Comparison of ENCODE assay signal across 1 cellular context in the genomic region with DNA sequence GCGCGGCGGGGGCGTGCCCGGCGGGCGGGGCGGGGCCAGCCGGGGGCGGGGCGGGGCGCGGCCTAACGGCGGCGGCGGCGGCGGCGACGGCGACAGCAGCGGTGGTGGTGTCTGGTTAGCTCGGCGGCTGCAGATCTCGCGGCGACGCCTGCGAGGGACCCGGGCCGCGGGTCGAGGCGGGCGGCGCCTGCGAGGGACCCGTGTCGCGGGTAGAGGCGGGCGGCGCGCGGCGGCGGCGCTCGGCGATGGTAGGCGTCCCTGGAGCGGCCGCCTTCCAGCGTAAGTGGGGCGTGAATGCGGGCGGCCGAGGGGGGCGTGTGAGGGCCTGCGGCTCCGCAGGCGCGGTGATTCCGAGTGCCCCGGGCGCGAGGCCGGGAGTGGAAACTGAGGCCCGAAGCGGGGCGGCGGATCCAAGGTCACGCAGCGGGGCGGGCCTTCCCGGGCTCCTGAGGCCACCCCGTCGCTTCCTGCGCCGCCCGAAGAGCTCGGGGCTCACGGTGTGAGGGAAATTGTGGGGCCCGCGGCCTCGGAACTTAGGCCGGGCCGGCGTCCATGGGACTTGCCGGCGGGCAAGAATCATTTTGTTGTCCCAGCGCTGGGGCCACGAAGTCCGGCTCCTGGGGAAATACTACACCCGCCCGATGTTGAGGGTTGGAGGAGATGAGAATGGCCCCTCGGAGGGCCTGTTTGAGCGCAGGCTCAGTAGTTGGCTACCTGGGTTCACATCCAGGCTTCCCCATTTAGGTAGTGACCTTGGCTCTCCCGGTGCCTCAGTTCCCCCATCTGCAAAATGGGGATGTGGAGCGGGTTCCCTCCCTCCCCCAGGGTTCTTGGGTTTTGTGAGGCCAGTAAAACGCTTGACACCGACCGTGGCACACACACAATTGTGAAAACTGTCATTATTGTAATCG.
TF ChIP-seq lines count a peak whose summit lies in the region.

Gene CBFA2T2 (plus strand): TSS at position 74 of the 911 bp plus-strand sequence. CDS start 172 bp downstream, at position 246.

TF ChIP-seq in HEK293, 187 proteins besides CTCF, POLR2A, EP300 and RAD21 (continued from another document):
- TF ChIP-seq PRDM10 (tag by site-specific recombination; IDR thresholded peaks at IDR 0.05) (no peak; the same call in 1 of the 2 replicates), ZNF37A (tag by site-specific recombination; IDR thresholded peaks at IDR 0.05) (no peak), KLF8 (tag by site-specific recombination; IDR thresholded peaks at IDR 0.05) (peak; percentile 36; the same call in 1 of the 2 replicates), ZNF791 (tag by site-specific recombination; IDR thresholded peaks at IDR 0.05) (no peak), ZNF596 (tag by site-specific recombination; IDR thresholded peaks at IDR 0.05) (no peak), IKZF3 (tag by site-specific recombination; IDR thresholded peaks at IDR 0.05) (0 out of 2 replicates have a peak, but pooled peaks have one; percentile 11), ZNF138 (tag by site-specific recombination; IDR thresholded peaks at IDR 0.05; ENCODE audit: borderline replicate concordance) (no peak), ZBTB8A (tag by site-specific recombination; IDR thresholded peaks at IDR 0.05) (peak; percentile 82), ZNF221 (tag by site-specific recombination; IDR thresholded peaks at IDR 0.05; ENCODE audit: borderline replicate concordance) (no peak), PRDM6 (tag by site-specific recombination; IDR thresholded peaks at IDR 0.05) (no peak), REPIN1 (tag by site-specific recombination; IDR thresholded peaks at IDR 0.05; ENCODE audit: low read depth) (no peak; the same call in 1 of the 2 replicates), ZNF10 (tag by site-specific recombination; IDR thresholded peaks at IDR 0.05) (no peak), ZNF18 (tag by site-specific recombination; IDR thresholded peaks at IDR 0.05) (no peak), ZNF335 (tag by site-specific recombination; conservative IDR thresholded peaks at IDR 0.05) (peak; percentile 93), ZNF433 (tag by site-specific recombination; IDR thresholded peaks at IDR 0.05; ENCODE audit: low read depth) (no peak), ZNF24 (tag by site-specific recombination; IDR thresholded peaks at IDR 0.05) (no peak), ZNF366 (tag by site-specific recombination; conservative IDR thresholded peaks at IDR 0.05) (no peak), ZFP3 (tag by site-specific recombination; IDR thresholded peaks at IDR 0.05; ENCODE audit: low read depth) (no peak), ZNF629 (tag by site-specific recombination; IDR thresholded peaks at IDR 0.05) (0 out of 2 replicates have a peak, but pooled peaks have one; percentile 28)
- TF ChIP-seq, protein P1, sequence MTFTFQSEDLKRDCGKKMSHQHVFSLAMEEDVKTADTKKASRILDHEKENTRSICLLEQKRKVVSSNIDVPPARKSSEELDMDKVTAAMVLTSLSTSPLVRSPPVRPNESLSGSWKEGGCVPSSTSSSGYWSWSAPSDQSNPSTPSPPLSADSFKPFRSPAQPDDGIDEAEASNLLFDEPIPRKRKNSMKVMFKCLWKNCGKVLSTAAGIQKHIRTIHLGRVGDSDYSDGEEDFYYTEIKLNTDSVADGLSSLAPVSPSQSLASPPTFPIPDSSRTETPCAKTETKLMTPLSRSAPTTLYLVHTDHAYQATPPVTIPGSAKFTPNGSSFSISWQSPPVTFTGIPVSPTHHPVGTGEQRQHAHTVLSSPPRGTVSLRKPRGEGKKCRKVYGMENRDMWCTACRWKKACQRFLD (tag by site-specific recombination; IDR thresholded peaks at IDR 0.05), result no peak
- TF ChIP-seq, protein P2, sequence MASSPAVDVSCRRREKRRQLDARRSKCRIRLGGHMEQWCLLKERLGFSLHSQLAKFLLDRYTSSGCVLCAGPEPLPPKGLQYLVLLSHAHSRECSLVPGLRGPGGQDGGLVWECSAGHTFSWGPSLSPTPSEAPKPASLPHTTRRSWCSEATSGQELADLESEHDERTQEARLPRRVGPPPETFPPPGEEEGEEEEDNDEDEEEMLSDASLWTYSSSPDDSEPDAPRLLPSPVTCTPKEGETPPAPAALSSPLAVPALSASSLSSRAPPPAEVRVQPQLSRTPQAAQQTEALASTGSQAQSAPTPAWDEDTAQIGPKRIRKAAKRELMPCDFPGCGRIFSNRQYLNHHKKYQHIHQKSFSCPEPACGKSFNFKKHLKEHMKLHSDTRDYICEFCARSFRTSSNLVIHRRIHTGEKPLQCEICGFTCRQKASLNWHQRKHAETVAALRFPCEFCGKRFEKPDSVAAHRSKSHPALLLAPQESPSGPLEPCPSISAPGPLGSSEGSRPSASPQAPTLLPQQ (tag by site-specific recombination; IDR thresholded peaks at IDR 0.05), result peak; percentile 86
- TF ChIP-seq, protein P3, sequence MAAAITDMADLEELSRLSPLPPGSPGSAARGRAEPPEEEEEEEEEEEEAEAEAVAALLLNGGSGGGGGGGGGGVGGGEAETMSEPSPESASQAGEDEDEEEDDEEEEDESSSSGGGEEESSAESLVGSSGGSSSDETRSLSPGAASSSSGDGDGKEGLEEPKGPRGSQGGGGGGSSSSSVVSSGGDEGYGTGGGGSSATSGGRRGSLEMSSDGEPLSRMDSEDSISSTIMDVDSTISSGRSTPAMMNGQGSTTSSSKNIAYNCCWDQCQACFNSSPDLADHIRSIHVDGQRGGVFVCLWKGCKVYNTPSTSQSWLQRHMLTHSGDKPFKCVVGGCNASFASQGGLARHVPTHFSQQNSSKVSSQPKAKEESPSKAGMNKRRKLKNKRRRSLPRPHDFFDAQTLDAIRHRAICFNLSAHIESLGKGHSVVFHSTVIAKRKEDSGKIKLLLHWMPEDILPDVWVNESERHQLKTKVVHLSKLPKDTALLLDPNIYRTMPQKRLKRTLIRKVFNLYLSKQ (tag by site-specific recombination; IDR thresholded peaks at IDR 0.05; ENCODE audit: borderline replicate concordance), result no peak
